Comparison of ENCODE assay signal across 22 cellular contexts in the genomic region with DNA sequence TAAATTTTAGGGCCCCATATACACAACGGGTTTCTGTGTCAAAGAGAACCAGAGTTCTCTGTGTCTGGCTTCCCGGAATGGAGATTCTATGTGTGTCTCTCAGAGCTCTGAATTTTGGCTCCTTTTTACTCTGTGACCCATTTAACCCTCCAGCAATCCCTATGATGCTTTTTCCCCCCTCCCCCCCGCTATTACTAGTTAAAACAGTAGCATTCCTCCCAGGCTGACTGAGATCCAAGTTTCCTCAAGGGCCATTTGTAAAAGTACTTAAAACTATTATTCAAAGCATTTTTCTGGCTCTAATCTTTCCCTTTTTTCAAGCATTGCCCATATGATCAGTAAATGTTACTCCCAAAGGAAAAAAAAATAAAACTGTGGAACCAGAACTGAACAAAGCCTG. TPM values are rescaled to one million over a fixed set of nuclear protein-coding genes. Genes with fewer than 3 reads are reported as not detected.
A peak's percentile ranks its signal among the peaks of the same experiment; 100 is the strongest.
DNase-seq lines count a peak whose midpoint lies in the region; ATAC-seq and TF ChIP-seq lines count a peak whose summit lies in the region.
"Had no signal": no experiment of that assay in that cellular context is flagged by ENCODE, and none has a peak within 500 bp of the region (broad histone marks: within the 10 kb centered on the region; RNA-seq: fewer than 3 reads in every experiment).

No MANE protein-coding gene starts in this region.

- H3K27me3 Mint-ChIP-seq in activated naive CD8-positive, alpha-beta T cell treated with anti-CD3 and anti-CD28 coated beads for 36 hours: peaks cover 1% of the 10 kb centered on the region
- peaks cover 4% of the 10 kb centered on the region for H3K27me3 Mint-ChIP-seq in activated CD4-positive, alpha-beta T cell treated with anti-CD3 and anti-CD28 coated beads, Interleukin-2, amount 10 ng/mL, durations not matched to agents 24 days and 14 days

- H3K4me1 Mint-ChIP-seq in activated naive CD8-positive, alpha-beta T cell treated with anti-CD3 and anti-CD28 coated beads for 36 hours: no peaks in the 10 kb centered on the region
- H3K4me1 Mint-ChIP-seq in activated CD4-positive, alpha-beta T cell treated with anti-CD3 and anti-CD28 coated beads, Interleukin-2, amount 10 ng/mL, durations not matched to agents 24 days and 14 days: no peaks in the 10 kb centered on the region

- H3F3A ChIP-seq in PC-9 (ENCODE audit: insufficient read depth, low read depth): peaks cover 25% of the 10 kb centered on the region

- H3K79me2 ChIP-seq in PC-9 (ENCODE audit: low read depth): no peaks in the 10 kb centered on the region

- H3K36me3 Mint-ChIP-seq in activated naive CD8-positive, alpha-beta T cell treated with anti-CD3 and anti-CD28 coated beads for 36 hours: no peaks in the 10 kb centered on the region
- H3K36me3 Mint-ChIP-seq in activated CD4-positive, alpha-beta T cell treated with anti-CD3 and anti-CD28 coated beads, Interleukin-2, amount 10 ng/mL, durations not matched to agents 24 days and 14 days (ENCODE audit: low read depth): no peaks in the 10 kb centered on the region

- H3K4me3 Mint-ChIP-seq in activated naive CD8-positive, alpha-beta T cell treated with anti-CD3 and anti-CD28 coated beads for 36 hours: no peak overlapping the region
- no peak overlapping the region for H3K4me3 Mint-ChIP-seq in activated CD4-positive, alpha-beta T cell treated with anti-CD3 and anti-CD28 coated beads, Interleukin-2, amount 10 ng/mL, durations not matched to agents 24 days and 14 days
- H3K4me3 Mint-ChIP-seq: CD4-positive, alpha-beta T cell had no signal

- intact Hi-C loops in PC-9 (cut with micrococcal nuclease; ENCODE audit: unreplicated experiment): loop anchor here (2.0 kb wide), 2 partner anchors 29 to 303 kb away; no protein-coding TSS in a partner anchor
- intact Hi-C loops in activated CD4-positive, alpha-beta T cell treated with anti-CD3 and anti-CD28 coated beads, Interleukin-2, amount 10 ng/mL, durations not matched to agents 24 days and 14 days (cut with micrococcal nuclease): no loop called here

- H3K4me1 ChIP-seq in PC-9 (replicated peaks; ENCODE audit: insufficient read depth): peaks cover 24% of the 10 kb centered on the region
- H3K4me1 ChIP-seq in mesodermal cell (ENCODE audit: control insufficient read depth, insufficient read depth, low read length, poor library complexity, severe bottlenecking): peaks cover 5% of the 10 kb centered on the region
- H3K4me1 ChIP-seq: BLaER1 treated with 17β-estradiol and CSF1 and Interleukin-3, amounts not matched to agents 10 nM and 100 nM had no signal

- H3K36me3 ChIP-seq in PC-9 (ENCODE audit: low read depth): no peaks in the 10 kb centered on the region
- H3K36me3 ChIP-seq in mesodermal cell (ENCODE audit: control insufficient read depth, insufficient read depth, low read length): no peaks in the 10 kb centered on the region
- H3K36me3 ChIP-seq: BLaER1 treated with 17β-estradiol and CSF1 and Interleukin-3, amounts not matched to agents 10 nM and 100 nM had no signal

- ATAC-seq in HG03135 (IDR thresholded peaks at IDR 0.05; ENCODE audit: unreplicated experiment): no peak
- ATAC-seq: GM12878, Right ventricle myocardium inferior had no signal

- H3K4me2 ChIP-seq in PC-9: no peak overlapping the region
- H3K4me2 ChIP-seq: BLaER1 treated with 17β-estradiol and CSF1 and Interleukin-3, amounts not matched to agents 10 nM and 100 nM had no signal

- WGBS in mesodermal cell (ENCODE audit: insufficient coverage in 2 of 2), 2 experiments: 81 to 100% methylated on average over 1 to 2 of the region's 3 CpGs

- H3K4me3 ChIP-seq in PC-9: no peak overlapping the region
- no peak overlapping the region for H3K4me3 ChIP-seq in astrocyte of the spinal cord (ENCODE audit: low read depth, low read length)
- no peak overlapping the region for H3K4me3 ChIP-seq in mesodermal cell (ENCODE audit: extremely low read depth, insufficient read depth, low read length, poor library complexity, severe bottlenecking)
- H3K4me3 ChIP-seq: BLaER1 treated with 17β-estradiol and CSF1 and Interleukin-3, amounts not matched to agents 10 nM and 100 nM; GM12878 had no signal

- TF ChIP-seq CTCF in PC-9 (conservative IDR thresholded peaks at IDR 0.05) (no peak), astrocyte of the spinal cord (IDR thresholded peaks at IDR 0.05; ENCODE audit: low read depth, low read length) (no peak)

- no peak overlapping the region for H3K27ac Mint-ChIP-seq in activated naive CD8-positive, alpha-beta T cell treated with anti-CD3 and anti-CD28 coated beads for 36 hours
- no peak overlapping the region for H3K27ac Mint-ChIP-seq in activated CD4-positive, alpha-beta T cell treated with anti-CD3 and anti-CD28 coated beads, Interleukin-2, amount 10 ng/mL, durations not matched to agents 24 days and 14 days
- H3K27ac Mint-ChIP-seq: CD4-positive, alpha-beta T cell had no signal

- peak; percentile 46 for DNase-seq in EH (ENCODE audit: low read depth)
- DNase-seq in PC-9: no peak
- peak; percentile 33 for DNase-seq in astrocyte of the spinal cord (ENCODE audit: low read depth, low spot score)
- DNase-seq in activated naive CD8-positive, alpha-beta T cell treated with anti-CD3 and anti-CD28 coated beads for 36 hours: no peak
- no peak for DNase-seq in activated CD4-positive, alpha-beta T cell treated with anti-CD3 and anti-CD28 coated beads, Interleukin-2, amount 10 ng/mL, durations not matched to agents 24 days and 14 days
- DNase-seq in NCI-H187 treated with DMSO at 0.1 percent for 48 hours (lab: John Stamatoyannopoulos, UW): no peak
- DNase-seq: AML-193; CD4-positive, alpha-beta T cell; GDM1; H7; KG1; NCI-H1048; NCI-H1417 treated with DMSO at 0.1 percent for 48 hours; NCI-H1694 treated with DMSO at 0.1 percent for 48 hours; NCI-H524 treated with DMSO at 0.1 percent for 48 hours; NCI-H774 had no signal

- no TSS peak for BruUV-seq in PC-9 (replicated peaks; lab: Mats Ljungman, UMichigan)

- no peaks in the 10 kb centered on the region for H3K9me3 Mint-ChIP-seq in activated naive CD8-positive, alpha-beta T cell treated with anti-CD3 and anti-CD28 coated beads for 36 hours
- H3K9me3 Mint-ChIP-seq in activated CD4-positive, alpha-beta T cell treated with anti-CD3 and anti-CD28 coated beads, Interleukin-2, amount 10 ng/mL, durations not matched to agents 24 days and 14 days: peaks cover 4% of the 10 kb centered on the region
- H3K9me3 Mint-ChIP-seq: CD4-positive, alpha-beta T cell had no signal

- no peaks in the 10 kb centered on the region for H3K9me2 ChIP-seq in PC-9 (ENCODE audit: insufficient read depth)

- in situ Hi-C loops in astrocyte of the spinal cord (cut with HindIII; ENCODE audit: low sequenced_read_pairs): no loop called here

- H3K27ac ChIP-seq in PC-9 (peak overlapping the region; percentile 78; the same call in 1 of the 2 replicates), mesodermal cell (ENCODE audit: low read depth, low read length, severe bottlenecking) (peak overlapping the region; percentile 54)
- H3K27ac ChIP-seq: BLaER1 treated with 17β-estradiol and CSF1 and Interleukin-3, amounts not matched to agents 10 nM and 100 nM had no signal

- no peak overlapping the region for H2AFZ ChIP-seq in PC-9

- CTCF ChIA-PET in PC-9 (lab: Charles Lee): no interaction called here

- POLR2A ChIA-PET in PC-9 (lab: Charles Lee; ENCODE audit: unreplicated experiment): no interaction called here

- no peaks in the 10 kb centered on the region for H3K9me3 ChIP-seq in PC-9 (ENCODE audit: insufficient read depth, low read depth)
- H3K9me3 ChIP-seq in mesodermal cell (ENCODE audit: control insufficient read depth, low read length): no peaks in the 10 kb centered on the region
- H3K9me3 ChIP-seq: BLaER1 treated with 17β-estradiol and CSF1 and Interleukin-3, amounts not matched to agents 10 nM and 100 nM had no signal

- no peaks in the 10 kb centered on the region for H3K27me3 ChIP-seq in PC-9 (ENCODE audit: insufficient read depth, low read depth)
- H3K27me3 ChIP-seq: BLaER1 treated with 17β-estradiol and CSF1 and Interleukin-3, amounts not matched to agents 10 nM and 100 nM had no signal

- H4K20me1 ChIP-seq in PC-9 (ENCODE audit: insufficient read depth): no peaks in the 10 kb centered on the region
- H4K20me1 ChIP-seq: BLaER1 treated with 17β-estradiol and CSF1 and Interleukin-3, amounts not matched to agents 10 nM and 100 nM had no signal

RNA-seq across cellular contexts. Expression of a gene that starts 6.6 kb away (rescaled TPM):
- 14.7 and 17.6 TPM in 2 replicates for total RNA-seq in PC-9 (2021)
- 10.7 TPM for polyA plus RNA-seq in mesodermal cell (2013, experiment 1 of 2)
- 8.6 TPM for polyA plus RNA-seq in mesodermal cell (2013, experiment 2 of 2)
- not detected for total RNA-seq in activated naive CD8-positive, alpha-beta T cell treated with anti-CD3 and anti-CD28 coated beads for 36 hours
- not detected in 2 replicates for total RNA-seq in activated CD4-positive, alpha-beta T cell treated with anti-CD3 and anti-CD28 coated beads, Interleukin-2, amount 10 ng/mL, durations not matched to agents 24 days and 14 days
- total RNA-seq: CD4-positive, alpha-beta T cell; GM12878; T-helper 1 cell treated with Interleukin-12 subunit alpha and Interleukin-12 subunit beta and Interleukin-4 antibody, amounts not matched to agents 30 ng/mL and 1 ng/mL, for 36 hours had no signal

Comparison
In these comparisons a context has a peak if more than half of its experiments do, and no peak if none do; other contexts are left out.
1. DNase-seq: peak in EH (single experiment) and astrocyte of the spinal cord (single experiment); none in PC-9 (0 of 2), activated naive CD8-positive, alpha-beta T cell treated with anti-CD3 and anti-CD28 coated beads for 36 hours (single experiment), activated CD4-positive, alpha-beta T cell treated with anti-CD3 and anti-CD28 coated beads, Interleukin-2, amount 10 ng/mL, durations not matched to agents 24 days and 14 days (single experiment) and NCI-H187 treated with DMSO at 0.1 percent for 48 hours (single experiment).
2. RNA of a gene that starts 6.6 kb away (total RNA-seq): 14.7 to 17.6 TPM in PC-9; not detected in activated naive CD8-positive, alpha-beta T cell treated with anti-CD3 and anti-CD28 coated beads for 36 hours and not detected in activated CD4-positive, alpha-beta T cell treated with anti-CD3 and anti-CD28 coated beads, Interleukin-2, amount 10 ng/mL, durations not matched to agents 24 days and 14 days; every median in the first group is over 10 times any median in the second.